ENCODE assay signal across 1 cellular context in genomic region chr9:32404856-32405255, GRCh38.
TF ChIP-seq lines count a peak whose summit lies in the region.

No MANE protein-coding gene starts in this region.

TF ChIP-seq in GM23338, 12 proteins besides CTCF, POLR2A, EP300 and RAD21 (continued from another document):
- TF ChIP-seq, protein P1, sequence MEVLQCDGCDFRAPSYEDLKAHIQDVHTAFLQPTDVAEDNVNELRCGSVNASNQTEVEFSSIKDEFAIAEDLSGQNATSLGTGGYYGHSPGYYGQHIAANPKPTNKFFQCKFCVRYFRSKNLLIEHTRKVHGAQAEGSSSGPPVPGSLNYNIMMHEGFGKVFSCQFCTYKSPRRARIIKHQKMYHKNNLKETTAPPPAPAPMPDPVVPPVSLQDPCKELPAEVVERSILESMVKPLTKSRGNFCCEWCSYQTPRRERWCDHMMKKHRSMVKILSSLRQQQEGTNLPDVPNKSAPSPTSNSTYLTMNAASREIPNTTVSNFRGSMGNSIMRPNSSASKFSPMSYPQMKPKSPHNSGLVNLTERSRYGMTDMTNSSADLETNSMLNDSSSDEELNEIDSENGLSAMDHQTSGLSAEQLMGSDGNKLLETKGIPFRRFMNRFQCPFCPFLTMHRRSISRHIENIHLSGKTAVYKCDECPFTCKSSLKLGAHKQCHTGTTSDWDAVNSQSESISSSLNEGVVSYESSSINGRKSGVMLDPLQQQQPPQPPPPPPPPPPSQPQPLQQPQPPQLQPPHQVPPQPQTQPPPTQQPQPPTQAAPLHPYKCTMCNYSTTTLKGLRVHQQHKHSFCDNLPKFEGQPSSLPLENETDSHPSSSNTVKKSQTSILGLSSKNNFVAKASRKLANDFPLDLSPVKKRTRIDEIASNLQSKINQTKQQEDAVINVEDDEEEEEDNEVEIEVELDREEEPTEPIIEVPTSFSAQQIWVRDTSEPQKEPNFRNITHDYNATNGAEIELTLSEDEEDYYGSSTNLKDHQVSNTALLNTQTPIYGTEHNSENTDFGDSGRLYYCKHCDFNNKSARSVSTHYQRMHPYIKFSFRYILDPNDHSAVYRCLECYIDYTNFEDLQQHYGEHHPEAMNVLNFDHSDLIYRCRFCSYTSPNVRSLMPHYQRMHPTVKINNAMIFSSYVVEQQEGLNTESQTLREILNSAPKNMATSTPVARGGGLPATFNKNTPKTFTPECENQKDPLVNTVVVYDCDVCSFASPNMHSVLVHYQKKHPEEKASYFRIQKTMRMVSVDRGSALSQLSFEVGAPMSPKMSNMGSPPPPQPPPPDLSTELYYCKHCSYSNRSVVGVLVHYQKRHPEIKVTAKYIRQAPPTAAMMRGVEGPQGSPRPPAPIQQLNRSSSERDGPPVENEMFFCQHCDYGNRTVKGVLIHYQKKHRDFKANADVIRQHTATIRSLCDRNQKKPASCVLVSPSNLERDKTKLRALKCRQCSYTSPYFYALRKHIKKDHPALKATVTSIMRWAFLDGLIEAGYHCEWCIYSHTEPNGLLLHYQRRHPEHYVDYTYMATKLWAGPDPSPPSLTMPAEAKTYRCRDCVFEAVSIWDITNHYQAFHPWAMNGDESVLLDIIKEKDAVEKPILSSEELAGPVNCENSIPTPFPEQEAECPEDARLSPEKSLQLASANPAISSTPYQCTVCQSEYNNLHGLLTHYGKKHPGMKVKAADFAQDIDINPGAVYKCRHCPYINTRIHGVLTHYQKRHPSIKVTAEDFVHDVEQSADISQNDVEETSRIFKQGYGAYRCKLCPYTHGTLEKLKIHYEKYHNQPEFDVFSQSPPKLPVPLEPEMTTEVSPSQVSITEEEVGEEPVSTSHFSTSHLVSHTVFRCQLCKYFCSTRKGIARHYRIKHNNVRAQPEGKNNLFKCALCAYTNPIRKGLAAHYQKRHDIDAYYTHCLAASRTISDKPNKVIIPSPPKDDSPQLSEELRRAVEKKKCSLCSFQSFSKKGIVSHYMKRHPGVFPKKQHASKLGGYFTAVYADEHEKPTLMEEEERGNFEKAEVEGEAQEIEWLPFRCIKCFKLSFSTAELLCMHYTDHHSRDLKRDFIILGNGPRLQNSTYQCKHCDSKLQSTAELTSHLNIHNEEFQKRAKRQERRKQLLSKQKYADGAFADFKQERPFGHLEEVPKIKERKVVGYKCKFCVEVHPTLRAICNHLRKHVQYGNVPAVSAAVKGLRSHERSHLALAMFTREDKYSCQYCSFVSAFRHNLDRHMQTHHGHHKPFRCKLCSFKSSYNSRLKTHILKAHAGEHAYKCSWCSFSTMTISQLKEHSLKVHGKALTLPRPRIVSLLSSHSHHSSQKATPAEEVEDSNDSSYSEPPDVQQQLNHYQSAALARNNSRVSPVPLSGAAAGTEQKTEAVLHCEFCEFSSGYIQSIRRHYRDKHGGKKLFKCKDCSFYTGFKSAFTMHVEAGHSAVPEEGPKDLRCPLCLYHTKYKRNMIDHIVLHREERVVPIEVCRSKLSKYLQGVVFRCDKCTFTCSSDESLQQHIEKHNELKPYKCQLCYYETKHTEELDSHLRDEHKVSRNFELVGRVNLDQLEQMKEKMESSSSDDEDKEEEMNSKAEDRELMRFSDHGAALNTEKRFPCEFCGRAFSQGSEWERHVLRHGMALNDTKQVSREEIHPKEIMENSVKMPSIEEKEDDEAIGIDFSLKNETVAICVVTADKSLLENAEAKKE (CRISPR knock-in tag; IDR thresholded peaks at IDR 0.05), result no peak
- TF ChIP-seq EZH2phosphoT487 (IDR thresholded peaks at IDR 0.05; ENCODE audit: unreplicated experiment), result no peak
- no peak for TF ChIP-seq CREB1 (CRISPR knock-in tag; IDR thresholded peaks at IDR 0.05; ENCODE audit: low read depth)
- TF ChIP-seq POLR2AphosphoS5 (IDR thresholded peaks at IDR 0.05; ENCODE audit: low read depth), result no peak
